In the genomic region with DNA sequence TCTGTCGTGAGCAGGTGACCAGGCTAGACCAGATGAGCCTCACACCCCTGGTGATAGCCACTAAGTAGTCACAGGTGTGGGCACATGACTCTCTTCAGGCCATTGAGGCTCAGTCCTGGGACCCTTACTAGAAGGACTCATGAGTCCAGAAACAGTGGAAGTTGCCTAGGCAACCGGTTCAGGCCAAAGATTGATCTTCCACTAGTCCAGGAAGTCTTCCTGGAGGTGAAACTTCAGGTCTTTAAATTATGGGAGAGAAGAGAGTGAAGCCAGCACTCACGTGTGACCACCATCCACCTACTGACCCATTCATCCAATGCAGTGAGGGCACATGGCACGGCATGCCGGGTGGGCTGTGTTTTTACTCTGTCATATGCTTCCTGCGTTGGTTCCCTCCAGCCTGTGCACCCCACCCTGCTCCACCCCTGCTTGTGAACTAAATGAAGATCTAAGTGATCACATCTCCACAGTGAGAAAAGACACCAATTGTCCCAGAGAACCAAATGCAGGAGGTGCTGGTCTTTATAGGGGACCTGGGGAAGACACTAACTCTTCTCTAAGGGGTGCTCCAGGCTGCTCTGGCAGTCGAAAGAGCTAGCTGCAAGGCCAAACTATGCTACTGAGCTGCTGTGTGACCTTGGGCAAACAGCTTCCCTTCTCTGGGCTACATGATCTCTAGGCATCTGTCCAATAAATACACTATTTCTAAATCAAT, we compare ENCODE assay signal across 20 cellular contexts.
"Had no signal": no experiment of that assay in that cellular context is flagged by ENCODE, and none has a peak within 500 bp of the region (broad histone marks: within the 10 kb centered on the region; RNA-seq: fewer than 3 reads in every experiment).

No MANE protein-coding gene starts in this region.

- H3K79me2 ChIP-seq: parathyroid adenoma had no signal

- H3K9ac ChIP-seq: parathyroid adenoma had no signal

- DNase-seq: cortex of kidney; effector memory CD8-positive, alpha-beta T cell; gastrocnemius medialis; left cardiac atrium; left ventricle myocardium inferior; lower lobe of right lung; midbrain; occipital lobe; small intestine; stimulated activated CD4-positive, alpha-beta T cell treated with anti-CD3 and anti-CD28 coated beads, Interleukin-2, amount 100 ng/mL, for 48 hours; stimulated activated naive CD4-positive, alpha-beta T cell treated with Interleukin-2 at 50 U/mL for 16 hours had no signal

- H3K4me3 Mint-ChIP-seq: effector memory CD8-positive, alpha-beta T cell; memory B cell; natural killer cell treated with Interleukin-12 subunit alpha and Interleukin-12 subunit beta and Interleukin-15 and Interleukin-18, amount 100 ng/mL, for 72 hours; type B pancreatic cell had no signal

- H3K27ac Mint-ChIP-seq: effector memory CD8-positive, alpha-beta T cell; memory B cell; natural killer cell treated with Interleukin-12 subunit alpha and Interleukin-12 subunit beta and Interleukin-15 and Interleukin-18, amount 100 ng/mL, for 72 hours; type B pancreatic cell had no signal

- H3K4me3 ChIP-seq: esophagus muscularis mucosa, gastrocnemius medialis, left ventricle myocardium inferior, lower lobe of right lung, prostate gland, vagina had no signal

- H2AFZ ChIP-seq: parathyroid adenoma had no signal

- ATAC-seq: effector memory CD8-positive, alpha-beta T cell; gastrocnemius medialis; left cardiac atrium; lower lobe of right lung; natural killer cell treated with Interleukin-12 subunit alpha and Interleukin-12 subunit beta and Interleukin-15 and Interleukin-18, amount 100 ng/mL, for 72 hours had no signal

- H3K36me3 ChIP-seq: esophagus muscularis mucosa, gastrocnemius medialis, left ventricle myocardium inferior, lower lobe of right lung, prostate gland, vagina had no signal

- H3K27ac ChIP-seq: epithelial cell of prostate, esophagus muscularis mucosa, gastrocnemius medialis, left ventricle myocardium inferior, lower lobe of right lung, parathyroid adenoma, prostate gland, vagina had no signal

- H3K9me3 Mint-ChIP-seq: effector memory CD8-positive, alpha-beta T cell; memory B cell; natural killer cell treated with Interleukin-12 subunit alpha and Interleukin-12 subunit beta and Interleukin-15 and Interleukin-18, amount 100 ng/mL, for 72 hours; type B pancreatic cell had no signal

- H3K9me3 ChIP-seq: esophagus muscularis mucosa, gastrocnemius medialis, left ventricle myocardium inferior, lower lobe of right lung, prostate gland, vagina had no signal

- FAIRE-seq: keratinocyte, small intestine had no signal

- H3K36me3 Mint-ChIP-seq: natural killer cell treated with Interleukin-12 subunit alpha and Interleukin-12 subunit beta and Interleukin-15 and Interleukin-18, amount 100 ng/mL, for 72 hours; type B pancreatic cell had no signal

- H3K4me1 ChIP-seq: lower lobe of right lung, parathyroid adenoma, prostate gland, vagina had no signal

- H3K27me3 ChIP-seq: esophagus muscularis mucosa, gastrocnemius medialis, vagina had no signal
